In genomic region chr2:71724793-71725192, GRCh38 we compare ENCODE assay signal across 30 cellular contexts.
"Had no signal": no experiment of that assay in that cellular context is flagged by ENCODE, and none has a peak within 500 bp of the region (broad histone marks: within the 10 kb centered on the region; RNA-seq: fewer than 3 reads in every experiment).

No MANE protein-coding gene starts in this region.

- ATAC-seq: effector memory CD8-positive, alpha-beta T cell; esophagus mucosa; foreskin keratinocyte; gastrocnemius medialis; gastroesophageal sphincter; heart left ventricle; heart right ventricle had no signal

- H3K4me1 ChIP-seq: colonic mucosa, foreskin keratinocyte had no signal

- H3K4me3 ChIP-seq: colonic mucosa, coronary artery, dorsolateral prefrontal cortex, esophagus muscularis mucosa, esophagus squamous epithelium, gastrocnemius medialis, gastroesophageal sphincter, heart left ventricle, heart right ventricle, hepatocyte had no signal

- DNase-seq: colonic mucosa; cortex of kidney; dermis blood vessel endothelial cell; dorsolateral prefrontal cortex; effector CD4-positive, alpha-beta T cell; effector CD8-positive, alpha-beta T cell; effector memory CD4-positive, alpha-beta T cell; effector memory CD8-positive, alpha-beta T cell; endodermal cell; erythroblast; esophagus squamous epithelium; foreskin fibroblast; foreskin keratinocyte; foreskin melanocyte; gastrocnemius medialis; glutamatergic neuron; head of caudate nucleus; heart left ventricle; heart right ventricle had no signal

- H3K36me3 ChIP-seq: colonic mucosa, esophagus muscularis mucosa, esophagus squamous epithelium, gastrocnemius medialis, gastroesophageal sphincter, heart left ventricle, heart right ventricle had no signal

- H3K9me3 ChIP-seq: colonic mucosa had no signal

- H3K79me2 ChIP-seq: hepatocyte had no signal

- FAIRE-seq: colon, endometrium, endothelial cell of umbilical vein, frontal cortex had no signal

- H3K27ac Mint-ChIP-seq: dendritic cell treated with granulocyte-macrophage colony-stimulating factor and Interleukin-4, amounts not matched to agents 40 ng/mL and 50 ng/mL, for 4 days; effector memory CD8-positive, alpha-beta T cell; endodermal cell had no signal

- H3K4me2 ChIP-seq: hepatocyte had no signal

- H3K9me3 Mint-ChIP-seq: dendritic cell treated with granulocyte-macrophage colony-stimulating factor and Interleukin-4, amounts not matched to agents 40 ng/mL and 50 ng/mL, for 4 days had no signal

- H3K4me3 Mint-ChIP-seq: dendritic cell treated with granulocyte-macrophage colony-stimulating factor and Interleukin-4, amounts not matched to agents 40 ng/mL and 50 ng/mL, for 4 days; effector memory CD8-positive, alpha-beta T cell; endodermal cell had no signal

- H2AFZ ChIP-seq: hepatocyte had no signal

- H3K27me3 ChIP-seq: colonic mucosa, dorsolateral prefrontal cortex, esophagus muscularis mucosa, esophagus squamous epithelium, gastrocnemius medialis, gastroesophageal sphincter, heart left ventricle, heart right ventricle, hepatocyte had no signal

- H3K27ac ChIP-seq: colonic mucosa, coronary artery, dorsolateral prefrontal cortex, epithelial cell of prostate, esophagus muscularis mucosa, esophagus squamous epithelium, foreskin keratinocyte, gastrocnemius medialis, gastroesophageal sphincter, heart left ventricle, heart right ventricle, hepatocyte had no signal
